13 cellular contexts compared by ENCODE assay signal in genomic region chr18:55220523-55220922, GRCh38.
DNase-seq lines count a peak whose midpoint lies in the region; ATAC-seq and TF ChIP-seq lines count a peak whose summit lies in the region.
"Had no signal": no experiment of that assay in that cellular context is flagged by ENCODE, and none has a peak within 500 bp of the region (broad histone marks: within the 10 kb centered on the region; RNA-seq: fewer than 3 reads in every experiment).

No MANE protein-coding gene starts in this region.

- H3K4me3 ChIP-seq in GM12864 (ENCODE audit: low read depth, low read length) (no peak overlapping the region), suprapubic skin (no peak overlapping the region)
- H3K4me3 ChIP-seq: SJSA1 had no signal

- no peaks in the 10 kb centered on the region for H3K9me3 ChIP-seq in suprapubic skin
- H3K9me3 ChIP-seq: SJSA1 had no signal

- peak; percentile 39 for DNase-seq in GM12864 (ENCODE audit: low read depth)
- peak; percentile 6 for DNase-seq in OCI-M1 (lab: John Stamatoyannopoulos, UW)
- no peak for DNase-seq in NCI-H2107 (lab: John Stamatoyannopoulos, UW)
- DNase-seq in COLO668 (lab: John Stamatoyannopoulos, UW; ENCODE audit: unreplicated experiment): no peak
- DNase-seq in stimulated activated CD4-positive, alpha-beta T cell treated with anti-CD3 and anti-CD28 coated beads, Interleukin-12 subunit alpha, Interleukin-12 subunit beta, amount 100 ng/mL, for 4 hours: no peak
- DNase-seq in suprapubic skin (ENCODE audit: low spot score in 2 of 2): no peak
- DNase-seq: activated T-cell treated with anti-CD3 and anti-CD28 coated beads, Interleukin-2, amount 50 U/mL, for 24 hours; effector CD8-positive, alpha-beta T cell; NCI-H1694 had no signal

- TF ChIP-seq POLR2A in suprapubic skin (IDR thresholded peaks at IDR 0.05): no peak

- 9% methylated on average over 1 of the region's 1 CpG for WGBS in suprapubic skin

- TF ChIP-seq CTCF in GM12864 (IDR thresholded peaks at IDR 0.05; ENCODE audit: low read depth, low read length, missing control alignments): no peak
- TF ChIP-seq CTCF in suprapubic skin (IDR thresholded peaks at IDR 0.05): no peak

- ATAC-seq in GM19455 (IDR thresholded peaks at IDR 0.05; ENCODE audit: unreplicated experiment) (peak; percentile 74), HG03060 (IDR thresholded peaks at IDR 0.05; ENCODE audit: low read depth, unreplicated experiment) (peak; percentile 82)

- no peak overlapping the region for H3K27ac ChIP-seq in suprapubic skin
- H3K27ac ChIP-seq: C4-2B, SJSA1 had no signal

- TF ChIP-seq EP300 in suprapubic skin (IDR thresholded peaks at IDR 0.05): no peak

- H3K36me3 ChIP-seq in suprapubic skin: no peaks in the 10 kb centered on the region
- H3K36me3 ChIP-seq: SJSA1 had no signal

- no peaks in the 10 kb centered on the region for H3K27me3 ChIP-seq in suprapubic skin
- H3K27me3 ChIP-seq: SJSA1 had no signal

- H3K4me1 ChIP-seq in suprapubic skin: no peaks in the 10 kb centered on the region

Comparison
In these comparisons a context has a peak if more than half of its experiments do, and no peak if none do; other contexts are left out.
1. DNase-seq: peak in GM12864 (single experiment) and OCI-M1 (single experiment); none in NCI-H2107 (single experiment), COLO668 (single experiment), stimulated activated CD4-positive, alpha-beta T cell treated with anti-CD3 and anti-CD28 coated beads, Interleukin-12 subunit alpha, Interleukin-12 subunit beta, amount 100 ng/mL, for 4 hours (single experiment) and suprapubic skin (0 of 2).